In the genomic region with DNA sequence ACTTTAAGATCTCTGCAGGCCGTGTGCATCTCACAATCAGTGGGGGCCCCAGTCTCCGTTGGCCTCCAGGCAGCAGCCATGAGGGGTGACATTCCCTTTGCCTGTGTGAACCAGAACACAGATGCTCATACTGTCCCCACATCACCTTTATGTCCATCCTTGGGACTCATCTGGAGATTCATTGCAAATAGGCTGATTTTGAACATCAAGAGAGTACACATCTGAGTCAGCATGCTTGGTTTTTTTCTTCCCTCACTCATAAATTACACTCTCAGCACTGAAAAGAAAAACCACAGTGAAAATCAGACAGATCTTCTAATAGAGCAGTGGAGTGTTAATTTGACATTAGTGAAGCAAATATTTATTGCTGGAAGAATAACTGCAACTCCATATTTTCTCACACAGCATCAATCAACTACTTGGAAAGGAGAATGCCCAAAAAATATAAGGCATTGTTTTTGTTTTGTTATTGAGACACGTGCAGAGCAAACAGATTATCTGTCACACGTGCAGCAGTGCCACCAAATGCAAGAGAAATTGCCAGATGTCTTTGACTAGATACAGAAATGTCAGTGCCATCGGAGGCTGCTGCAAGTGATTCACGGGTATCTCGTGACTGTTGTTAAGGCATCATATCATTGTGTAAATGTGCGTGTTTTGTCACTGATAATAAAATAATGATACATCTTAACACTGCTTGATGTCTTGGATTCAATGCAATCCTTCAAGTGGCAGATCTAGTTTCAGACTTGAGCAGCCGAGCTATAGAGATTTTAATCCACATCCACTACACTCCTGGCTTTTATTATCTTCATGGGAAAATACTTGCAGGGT, we compare ENCODE assay signal across 1 cellular context.
TF ChIP-seq lines count a peak whose summit lies in the region.

No MANE protein-coding gene starts in this region.

TF ChIP-seq in SK-N-SH treated with all-trans-retinoic acid at 6 μM for 48 hours, 23 proteins besides CTCF, POLR2A, EP300 and RAD21 (continued from another document):
- TF ChIP-seq, protein P1, sequence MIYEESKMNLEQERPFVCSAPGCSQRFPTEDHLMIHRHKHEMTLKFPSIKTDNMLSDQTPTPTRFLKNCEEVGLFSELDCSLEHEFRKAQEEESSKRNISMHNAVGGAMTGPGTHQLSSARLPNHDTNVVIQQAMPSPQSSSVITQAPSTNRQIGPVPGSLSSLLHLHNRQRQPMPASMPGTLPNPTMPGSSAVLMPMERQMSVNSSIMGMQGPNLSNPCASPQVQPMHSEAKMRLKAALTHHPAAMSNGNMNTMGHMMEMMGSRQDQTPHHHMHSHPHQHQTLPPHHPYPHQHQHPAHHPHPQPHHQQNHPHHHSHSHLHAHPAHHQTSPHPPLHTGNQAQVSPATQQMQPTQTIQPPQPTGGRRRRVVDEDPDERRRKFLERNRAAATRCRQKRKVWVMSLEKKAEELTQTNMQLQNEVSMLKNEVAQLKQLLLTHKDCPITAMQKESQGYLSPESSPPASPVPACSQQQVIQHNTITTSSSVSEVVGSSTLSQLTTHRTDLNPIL (CRISPR knock-in tag; IDR thresholded peaks at IDR 0.05; ENCODE audit: low read depth): no peak
- TF ChIP-seq ZNF70 (CRISPR knock-in tag; IDR thresholded peaks at IDR 0.05) (no peak), GLIS3 (CRISPR knock-in tag; IDR thresholded peaks at IDR 0.05) (no peak), ARNTL (CRISPR knock-in tag; IDR thresholded peaks at IDR 0.05; ENCODE audit: borderline replicate concordance, low read depth) (no peak), TOX (CRISPR knock-in tag; IDR thresholded peaks at IDR 0.05; ENCODE audit: borderline replicate concordance) (no peak), ZNF565 (CRISPR knock-in tag; conservative IDR thresholded peaks at IDR 0.05; ENCODE audit: low read depth) (no peak), OSR1 (CRISPR knock-in tag; IDR thresholded peaks at IDR 0.05) (no peak), PPARA (CRISPR knock-in tag; IDR thresholded peaks at IDR 0.05; ENCODE audit: borderline replicate concordance) (no peak), SNAI2 (CRISPR knock-in tag; IDR thresholded peaks at IDR 0.05) (no peak), ZFP30 (CRISPR knock-in tag; IDR thresholded peaks at IDR 0.05) (no peak)
- TF ChIP-seq, protein P2, sequence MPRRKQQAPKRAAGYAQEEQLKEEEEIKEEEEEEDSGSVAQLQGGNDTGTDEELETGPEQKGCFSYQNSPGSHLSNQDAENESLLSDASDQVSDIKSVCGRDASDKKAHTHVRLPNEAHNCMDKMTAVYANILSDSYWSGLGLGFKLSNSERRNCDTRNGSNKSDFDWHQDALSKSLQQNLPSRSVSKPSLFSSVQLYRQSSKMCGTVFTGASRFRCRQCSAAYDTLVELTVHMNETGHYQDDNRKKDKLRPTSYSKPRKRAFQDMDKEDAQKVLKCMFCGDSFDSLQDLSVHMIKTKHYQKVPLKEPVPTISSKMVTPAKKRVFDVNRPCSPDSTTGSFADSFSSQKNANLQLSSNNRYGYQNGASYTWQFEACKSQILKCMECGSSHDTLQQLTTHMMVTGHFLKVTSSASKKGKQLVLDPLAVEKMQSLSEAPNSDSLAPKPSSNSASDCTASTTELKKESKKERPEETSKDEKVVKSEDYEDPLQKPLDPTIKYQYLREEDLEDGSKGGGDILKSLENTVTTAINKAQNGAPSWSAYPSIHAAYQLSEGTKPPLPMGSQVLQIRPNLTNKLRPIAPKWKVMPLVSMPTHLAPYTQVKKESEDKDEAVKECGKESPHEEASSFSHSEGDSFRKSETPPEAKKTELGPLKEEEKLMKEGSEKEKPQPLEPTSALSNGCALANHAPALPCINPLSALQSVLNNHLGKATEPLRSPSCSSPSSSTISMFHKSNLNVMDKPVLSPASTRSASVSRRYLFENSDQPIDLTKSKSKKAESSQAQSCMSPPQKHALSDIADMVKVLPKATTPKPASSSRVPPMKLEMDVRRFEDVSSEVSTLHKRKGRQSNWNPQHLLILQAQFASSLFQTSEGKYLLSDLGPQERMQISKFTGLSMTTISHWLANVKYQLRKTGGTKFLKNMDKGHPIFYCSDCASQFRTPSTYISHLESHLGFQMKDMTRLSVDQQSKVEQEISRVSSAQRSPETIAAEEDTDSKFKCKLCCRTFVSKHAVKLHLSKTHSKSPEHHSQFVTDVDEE (CRISPR knock-in tag; IDR thresholded peaks at IDR 0.05): no peak
TF ChIP-seq in SK-N-SH treated with all-trans-retinoic acid at 6 μM for 48 hours: peak in this region for 0.
